17 cellular contexts compared by ENCODE assay signal in the genomic region with DNA sequence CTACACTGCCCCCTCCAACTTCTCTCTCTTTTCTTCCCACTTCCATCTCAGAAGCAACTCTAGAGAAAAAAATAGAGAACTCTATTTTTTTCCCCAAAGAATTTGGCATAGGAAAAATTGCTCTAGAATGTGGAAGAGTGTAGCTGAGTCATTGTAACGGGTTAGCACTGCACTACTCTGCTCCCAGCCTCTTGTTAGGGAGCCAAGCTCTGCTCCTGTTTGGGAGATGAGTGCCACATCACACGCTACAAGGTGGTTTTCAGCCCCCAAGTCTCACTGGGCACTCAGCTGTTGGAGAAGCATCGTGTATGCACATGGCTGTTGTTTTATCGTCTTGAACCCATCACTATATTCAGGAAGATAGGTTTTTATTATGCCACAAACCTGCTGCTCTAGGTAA.
"Had no signal": no experiment of that assay in that cellular context is flagged by ENCODE, and none has a peak within 500 bp of the region (broad histone marks: within the 10 kb centered on the region; RNA-seq: fewer than 3 reads in every experiment).

No MANE protein-coding gene starts in this region.

- H3K9ac ChIP-seq: parathyroid adenoma had no signal

- H3K9me3 Mint-ChIP-seq: activated B cell treated with CpG ODN at 0.5 μM for 24 hours; activated CD4-positive, alpha-beta T cell treated with anti-CD3 and anti-CD28 coated beads, Interleukin-2, amount 10 ng/mL, durations not matched to agents 24 days and 14 days; activated naive CD8-positive, alpha-beta T cell treated with anti-CD3 and anti-CD28 coated beads, Interleukin-2, amount 10 ng/mL, durations not matched to agents 7 days and 5 days; effector memory CD8-positive, alpha-beta T cell; stimulated activated memory B cell treated with anti-CD40 and anti-IgM and Interleukin-4, amounts not matched to agents 10 μg/mL and 1 μg/mL and 100 μg/mL, for 72 hours had no signal

- H3K4me1 ChIP-seq: parathyroid adenoma, tibial artery, vagina had no signal

- H3K4me3 ChIP-seq: left lung, mucosa of descending colon, tibial artery, vagina had no signal

- H3K27me3 Mint-ChIP-seq: activated CD4-positive, alpha-beta T cell treated with anti-CD3 and anti-CD28 coated beads, Interleukin-2, amount 10 ng/mL, durations not matched to agents 24 days and 14 days; activated naive CD8-positive, alpha-beta T cell treated with anti-CD3 and anti-CD28 coated beads, Interleukin-2, amount 10 ng/mL, durations not matched to agents 7 days and 5 days; dendritic cell treated with granulocyte-macrophage colony-stimulating factor and Interleukin-4, amounts not matched to agents 40 ng/mL and 50 ng/mL, for 4 days; effector memory CD8-positive, alpha-beta T cell; stimulated activated memory B cell treated with anti-CD40 and anti-IgM and Interleukin-4, amounts not matched to agents 10 μg/mL and 1 μg/mL and 100 μg/mL, for 72 hours had no signal

- H3K4me3 Mint-ChIP-seq: activated B cell treated with CpG ODN at 0.5 μM for 24 hours; activated CD4-positive, alpha-beta T cell treated with anti-CD3 and anti-CD28 coated beads, Interleukin-2, amount 10 ng/mL, durations not matched to agents 24 days and 14 days; activated naive CD8-positive, alpha-beta T cell treated with anti-CD3 and anti-CD28 coated beads, Interleukin-2, amount 10 ng/mL, durations not matched to agents 7 days and 5 days; dendritic cell treated with granulocyte-macrophage colony-stimulating factor and Interleukin-4, amounts not matched to agents 40 ng/mL and 50 ng/mL, for 4 days; effector memory CD8-positive, alpha-beta T cell; naive thymus-derived CD4-positive, alpha-beta T cell; stimulated activated memory B cell treated with anti-CD40 and anti-IgM and Interleukin-4, amounts not matched to agents 10 μg/mL and 1 μg/mL and 100 μg/mL, for 72 hours had no signal

- DNase-seq: activated B cell treated with CpG ODN at 0.5 μM for 24 hours; activated CD4-positive, alpha-beta T cell treated with anti-CD3 and anti-CD28 coated beads, Interleukin-2, amount 10 ng/mL, durations not matched to agents 24 days and 14 days; activated CD8-positive, alpha-beta memory T cell treated with anti-CD3 and anti-CD28 coated beads for 24 hours; activated naive CD4-positive, alpha-beta T cell; activated naive CD8-positive, alpha-beta T cell treated with anti-CD3 and anti-CD28 coated beads, Interleukin-2, amount 10 ng/mL, durations not matched to agents 7 days and 5 days; effector memory CD8-positive, alpha-beta T cell; hippocampal formation; kidney; left lung; mammary epithelial cell; mucosa of descending colon; naive thymus-derived CD4-positive, alpha-beta T cell; tibial artery had no signal

- H3K36me3 Mint-ChIP-seq: activated naive CD8-positive, alpha-beta T cell treated with anti-CD3 and anti-CD28 coated beads, Interleukin-2, amount 10 ng/mL, durations not matched to agents 7 days and 5 days; naive thymus-derived CD4-positive, alpha-beta T cell; stimulated activated memory B cell treated with anti-CD40 and anti-IgM and Interleukin-4, amounts not matched to agents 10 μg/mL and 1 μg/mL and 100 μg/mL, for 72 hours had no signal

- H3K36me3 ChIP-seq: left lung, tibial artery, vagina had no signal

- H3K27me3 ChIP-seq: left lung, tibial artery, vagina had no signal

- H3K27ac ChIP-seq: left lung, parathyroid adenoma, tibial artery, vagina had no signal

- H3K9me3 ChIP-seq: left lung, mucosa of descending colon, tibial artery, vagina had no signal

- H2AFZ ChIP-seq: parathyroid adenoma had no signal

- H3K4me1 Mint-ChIP-seq: activated B cell treated with CpG ODN at 0.5 μM for 24 hours; activated CD4-positive, alpha-beta T cell treated with anti-CD3 and anti-CD28 coated beads, Interleukin-2, amount 10 ng/mL, durations not matched to agents 24 days and 14 days; activated naive CD8-positive, alpha-beta T cell treated with anti-CD3 and anti-CD28 coated beads, Interleukin-2, amount 10 ng/mL, durations not matched to agents 7 days and 5 days; naive thymus-derived CD4-positive, alpha-beta T cell; stimulated activated memory B cell treated with anti-CD40 and anti-IgM and Interleukin-4, amounts not matched to agents 10 μg/mL and 1 μg/mL and 100 μg/mL, for 72 hours had no signal

- H3K27ac Mint-ChIP-seq: activated B cell treated with CpG ODN at 0.5 μM for 24 hours; activated CD4-positive, alpha-beta T cell treated with anti-CD3 and anti-CD28 coated beads, Interleukin-2, amount 10 ng/mL, durations not matched to agents 24 days and 14 days; activated naive CD8-positive, alpha-beta T cell treated with anti-CD3 and anti-CD28 coated beads, Interleukin-2, amount 10 ng/mL, durations not matched to agents 7 days and 5 days; dendritic cell treated with granulocyte-macrophage colony-stimulating factor and Interleukin-4, amounts not matched to agents 40 ng/mL and 50 ng/mL, for 4 days; effector memory CD8-positive, alpha-beta T cell; naive thymus-derived CD4-positive, alpha-beta T cell; stimulated activated memory B cell treated with anti-CD40 and anti-IgM and Interleukin-4, amounts not matched to agents 10 μg/mL and 1 μg/mL and 100 μg/mL, for 72 hours had no signal

- ATAC-seq: effector memory CD8-positive, alpha-beta T cell; left lung; mucosa of descending colon; naive thymus-derived CD4-positive, alpha-beta T cell; stimulated activated memory B cell treated with anti-CD40 and anti-IgM and Interleukin-4, amounts not matched to agents 10 μg/mL and 1 μg/mL and 100 μg/mL, for 72 hours had no signal
